ENCODE assay signal across 11 cellular contexts in genomic region chr13:73998631-73999030, GRCh38.
DNase-seq lines count a peak whose midpoint lies in the region; ATAC-seq and TF ChIP-seq lines count a peak whose summit lies in the region.
"Had no signal": no experiment of that assay in that cellular context is flagged by ENCODE, and none has a peak within 500 bp of the region (broad histone marks: within the 10 kb centered on the region; RNA-seq: fewer than 3 reads in every experiment).

No MANE protein-coding gene starts in this region.

- DNase-seq in activated naive CD4-positive, alpha-beta T cell (lab: John Stamatoyannopoulos, UW), result no peak
- DNase-seq in stimulated activated naive CD8-positive, alpha-beta T cell treated with anti-CD3 and anti-CD28 coated beads, Interleukin-15, Interleukin-2, amounts not matched to agents 100 U/mL and 50 U/mL, for 24 hours, result no peak
- DNase-seq in C1 segment of cervical spinal cord (lab: John Stamatoyannopoulos, UW) (no peak), glomerular visceral epithelial cell (ENCODE audit: extremely low spot score) (no peak), uterus (no peak)
- DNase-seq: activated effector memory CD4-positive, alpha-beta T cell treated with Interleukin-2 at 50 U/mL for 16 hours; effector memory CD4-positive, alpha-beta T cell had no signal

- no peak for TF ChIP-seq POLR2A in uterus (IDR thresholded peaks at IDR 0.05)

- ATAC-seq in GM21723 (IDR thresholded peaks at IDR 0.05; ENCODE audit: unreplicated experiment) (peak; percentile 87), HG03460 (IDR thresholded peaks at IDR 0.05; ENCODE audit: unreplicated experiment) (peak; percentile 75)
- ATAC-seq in stimulated activated naive CD8-positive, alpha-beta T cell treated with anti-CD3 and anti-CD28 coated beads, Interleukin-15, Interleukin-2, amounts not matched to agents 100 U/mL and 50 U/mL, for 24 hours, result peak; percentile 76

- H3K27me3 Mint-ChIP-seq in activated naive CD4-positive, alpha-beta T cell treated with anti-CD3 and anti-CD28 coated beads, Interleukin-2, amount 50 U/mL, for 24 hours, result no peaks in the 10 kb centered on the region

- H3K4me3 ChIP-seq in uterus, result no peak overlapping the region

- H3K9me3 Mint-ChIP-seq in activated naive CD4-positive, alpha-beta T cell treated with anti-CD3 and anti-CD28 coated beads, Interleukin-2, amount 50 U/mL, for 24 hours, result no peaks in the 10 kb centered on the region

- H3K27ac Mint-ChIP-seq in activated naive CD4-positive, alpha-beta T cell treated with anti-CD3 and anti-CD28 coated beads, Interleukin-2, amount 50 U/mL, for 24 hours, result peak overlapping the region; percentile 46

- no peaks in the 10 kb centered on the region for H3K9me3 ChIP-seq in uterus

- H3K27me3 ChIP-seq in uterus, result no peaks in the 10 kb centered on the region

- no peak overlapping the region for H3K4me3 Mint-ChIP-seq in activated naive CD4-positive, alpha-beta T cell treated with anti-CD3 and anti-CD28 coated beads, Interleukin-2, amount 50 U/mL, for 24 hours

- peaks cover 76% of the 10 kb centered on the region for H3K4me1 Mint-ChIP-seq in activated naive CD4-positive, alpha-beta T cell treated with anti-CD3 and anti-CD28 coated beads, Interleukin-2, amount 50 U/mL, for 24 hours

- intact Hi-C loops in uterus (cut with DNase I; ENCODE audit: low total_unique reads), result no loop called here

- H3K27ac ChIP-seq in uterus, result no peak overlapping the region
- H3K27ac ChIP-seq: parathyroid adenoma had no signal

- H3K4me1 ChIP-seq in uterus, result no peaks in the 10 kb centered on the region
- H3K4me1 ChIP-seq: parathyroid adenoma had no signal

- TF ChIP-seq CTCF in uterus (IDR thresholded peaks at IDR 0.05), result no peak

- no peaks in the 10 kb centered on the region for H3K36me3 ChIP-seq in uterus

- peaks cover 4% of the 10 kb centered on the region for H3K36me3 Mint-ChIP-seq in activated naive CD4-positive, alpha-beta T cell treated with anti-CD3 and anti-CD28 coated beads, Interleukin-2, amount 50 U/mL, for 24 hours
